Comparison of ENCODE assay signal across 10 cellular contexts in genomic region chr7:6536899-6537298, GRCh38. TPM values are rescaled to one million over a fixed set of nuclear protein-coding genes. Genes with fewer than 3 reads are reported as not detected.
DNase-seq lines count a peak whose midpoint lies in the region; ATAC-seq and TF ChIP-seq lines count a peak whose summit lies in the region.
"Had no signal": no experiment of that assay in that cellular context is flagged by ENCODE, and none has a peak within 500 bp of the region (broad histone marks: within the 10 kb centered on the region; RNA-seq: fewer than 3 reads in every experiment).

No MANE protein-coding gene starts in this region.

- no peaks in the 10 kb centered on the region for H3K4me1 Mint-ChIP-seq in HFFc6 (ENCODE audit: low read depth)

- H3K9me3 ChIP-seq in heart left ventricle = no peaks in the 10 kb centered on the region
- H3K9me3 ChIP-seq in RWPE2 (ENCODE audit: severe bottlenecking) = no peaks in the 10 kb centered on the region
- no peaks in the 10 kb centered on the region for H3K9me3 ChIP-seq in iPS-20b (ENCODE audit: insufficient read depth, low read depth, low read length)

- H3K27me3 Mint-ChIP-seq in HFFc6 (ENCODE audit: insufficient read depth) = peaks cover 44% of the 10 kb centered on the region

- H3K4me3 ChIP-seq in heart left ventricle (peak overlapping the region in 10 of 12 donors; percentile 18 to 45 (median 35)), RWPE2 (ENCODE audit: severe bottlenecking) (no peak overlapping the region), iPS-20b (ENCODE audit: low read length) (peak overlapping the region; percentile 70)

- intact Hi-C loops in heart left ventricle (cut with DNase I) = no loop called here
- intact Hi-C loops in left ventricle myocardium superior (cut with micrococcal nuclease) = no loop called here

- H3K36me3 Mint-ChIP-seq in HFFc6 (ENCODE audit: low read depth) = no peaks in the 10 kb centered on the region

- 16 to 20% (median 17%) methylated on average over 12 to 14 of the region's 14 CpGs for WGBS in heart left ventricle, 4 donors

- H3K27me3 ChIP-seq in heart left ventricle (peaks cover 12 to 74% (median 43%) of the 10 kb centered on the region in 9 donors), RWPE2 (ENCODE audit: insufficient read depth, poor library complexity, severe bottlenecking) (no peaks in the 10 kb centered on the region), iPS-20b (ENCODE audit: insufficient read depth, low read length) (peaks cover 42% of the 10 kb centered on the region)

- H3K9me3 Mint-ChIP-seq in HFFc6 = no peaks in the 10 kb centered on the region
- H3K9me3 Mint-ChIP-seq: central memory CD8-positive, alpha-beta T cell had no signal

- ATAC-seq in heart left ventricle (no peak), left ventricle myocardium superior (no peak), RWPE2 (ENCODE audit: low read depth) (0 out of 3 replicates have a peak, but pooled peaks have one; percentile 24), HG02759 (IDR thresholded peaks at IDR 0.05; ENCODE audit: unreplicated experiment) (no peak), HG02798 (IDR thresholded peaks at IDR 0.05; ENCODE audit: poor library complexity, unreplicated experiment) (no peak)

- H3K4me1 ChIP-seq in heart left ventricle (peaks cover 0 to 9% (median 6%) of the 10 kb centered on the region in 12 donors), RWPE2 (ENCODE audit: insufficient read depth, poor library complexity, severe bottlenecking) (no peaks in the 10 kb centered on the region), iPS-20b (ENCODE audit: insufficient read depth, low read length) (no peaks in the 10 kb centered on the region)

- no peak overlapping the region for H3K4me3 Mint-ChIP-seq in HFFc6
- H3K4me3 Mint-ChIP-seq: central memory CD8-positive, alpha-beta T cell had no signal

- TF ChIP-seq POLR2A in heart left ventricle (IDR thresholded peaks at IDR 0.05) = no peak

- H3K9ac ChIP-seq in iPS-20b (ENCODE audit: low read depth, low read length) = no peak overlapping the region

- no peak for TF ChIP-seq CTCF in heart left ventricle (IDR thresholded peaks at IDR 0.05)
- TF ChIP-seq CTCF in RWPE2 (IDR thresholded peaks at IDR 0.05; ENCODE audit: poor library complexity, severe bottlenecking) = no peak
- no peak for TF ChIP-seq CTCF in HFFc6 (IDR thresholded peaks at IDR 0.05)

- DNase-seq in heart left ventricle = no peak
- DNase-seq in left ventricle myocardium superior = no peak
- no peak for DNase-seq in RWPE2 (ENCODE audit: low spot score)
- no peak for DNase-seq in activated CD4-positive, alpha-beta T cell treated with anti-CD3 and anti-CD28 coated beads, Interleukin-2, amount 50 U/mL, for 4 hours
- no peak for DNase-seq in HFFc6

- H3K27ac Mint-ChIP-seq in HFFc6 = no peak overlapping the region

- H3K36me3 ChIP-seq in heart left ventricle = no peaks in the 10 kb centered on the region
- no peaks in the 10 kb centered on the region for H3K36me3 ChIP-seq in RWPE2 (ENCODE audit: low read depth)
- H3K36me3 ChIP-seq in iPS-20b (ENCODE audit: insufficient read depth, low read depth, low read length) = no peaks in the 10 kb centered on the region

- H3K27ac ChIP-seq in heart left ventricle (no peak overlapping the region), RWPE2 (ENCODE audit: poor library complexity, severe bottlenecking) (no peak overlapping the region), iPS-20b (ENCODE audit: low read length) (no peak overlapping the region)

RNA-seq across cellular contexts. Expression of gene GRID2IP, which starts 14.4 kb away (rescaled TPM):
- total RNA-seq in heart left ventricle (under 1 TPM in 3 of 9 donors, not detected in 6; 0.08 to 0.16 (median 0.08) TPM), left ventricle myocardium superior (not detected)
- under 1 TPM in 1 of 2 donors, not detected in 1; 0.01 TPM for polyA plus RNA-seq in heart left ventricle
- total RNA-seq in HFFc6 (2021; fragmentation: NEBNext Ultra II Directional; extraction: Animal tissue kit (Norgen Biotek cat#: 25700)) = not detected
- polyA plus RNA-seq: BJ had no signal

RNA-seq across cellular contexts. Expression of gene ZDHHC4, which starts 40.4 kb away (rescaled TPM):
- total RNA-seq in heart left ventricle (10 to 100 TPM; 26.2 to 45.5 (median 37.8) TPM), left ventricle myocardium superior (35.9 TPM)
- 10 to 100 TPM; 32.1 to 48.4 TPM for polyA plus RNA-seq in heart left ventricle
- 10 to 100 TPM; 18.4 to 27.7 (median 25.2) TPM for total RNA-seq in HFFc6 (2021; fragmentation: NEBNext Ultra II Directional; extraction: Animal tissue kit (Norgen Biotek cat#: 25700))

RNA-seq across cellular contexts. Expression of gene INTS15, which starts 52.9 kb away (rescaled TPM):
- total RNA-seq in heart left ventricle (10 to 100 TPM; 11.7 to 22.7 (median 15.3) TPM), left ventricle myocardium superior (16.9 TPM)
- 10 to 100 TPM in 1 of 2 donors, 1 to 10 TPM in 1; 7.1 to 15.6 TPM for polyA plus RNA-seq in heart left ventricle
- total RNA-seq in HFFc6 (2021; fragmentation: NEBNext Ultra II Directional; extraction: Animal tissue kit (Norgen Biotek cat#: 25700)) = 10 to 100 TPM; 14.9 to 17.9 (median 17.4) TPM

RNA-seq across cellular contexts. Expression of gene KDELR2, which starts 52.9 kb away (rescaled TPM):
- total RNA-seq in heart left ventricle (10 to 100 TPM; 35.8 to 86.5 (median 51.1) TPM), left ventricle myocardium superior (45.5 TPM)
- polyA plus RNA-seq in heart left ventricle = 10 to 100 TPM; 29.1 to 96.6 TPM
- 100 to 1,000 TPM; 367 to 473 (median 416) TPM for total RNA-seq in HFFc6 (2021; fragmentation: NEBNext Ultra II Directional; extraction: Animal tissue kit (Norgen Biotek cat#: 25700))
